In the genomic region with DNA sequence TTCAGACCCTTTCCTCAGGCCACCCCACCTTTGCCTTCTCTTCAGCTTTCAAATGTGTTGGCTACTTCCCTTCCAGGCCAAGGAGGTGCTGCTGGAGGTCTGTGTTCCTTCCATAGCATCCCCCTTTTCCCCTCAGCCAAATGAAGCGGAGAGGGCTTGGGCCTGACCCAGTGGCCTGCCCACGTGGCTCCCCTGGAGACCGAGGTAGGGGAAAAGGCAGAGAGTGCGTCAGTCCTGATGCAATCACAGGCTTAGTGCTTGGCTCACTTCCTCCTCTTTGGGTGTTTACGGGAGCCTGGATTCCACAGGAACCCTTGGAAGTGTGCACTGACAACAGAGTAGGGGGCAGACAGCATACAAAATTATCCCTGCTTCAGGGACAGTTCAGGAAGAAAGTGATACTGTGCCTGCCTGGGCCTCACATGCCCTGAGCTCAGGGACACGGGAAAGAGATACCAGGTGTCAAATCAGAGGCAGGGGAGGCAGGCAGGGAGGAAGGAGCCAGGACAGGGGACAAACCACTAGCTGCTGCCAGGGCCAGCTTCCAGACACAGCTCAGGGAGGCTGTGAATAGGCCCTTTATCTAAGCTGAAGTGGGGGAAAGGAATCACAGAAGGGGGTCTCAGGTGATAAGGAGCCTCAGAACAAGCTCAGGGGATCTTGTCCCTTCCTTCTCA, we compare ENCODE assay signal across 8 cellular contexts. TPM values are rescaled to one million over a fixed set of nuclear protein-coding genes. Genes with fewer than 3 reads are reported as not detected.
DNase-seq lines count a peak whose midpoint lies in the region; FAIRE-seq and TF ChIP-seq lines count a peak whose summit lies in the region.

No MANE protein-coding gene starts in this region.

- TF ChIP-seq CTCF in foreskin fibroblast (IDR thresholded peaks at IDR 0.05; ENCODE audit: low read depth, low read length) (no peak), D721Med (IDR thresholded peaks at IDR 0.05; ENCODE audit: insufficient read depth, missing control alignments) (no peak), BE2C (IDR thresholded peaks at IDR 0.05; ENCODE audit: low read depth, low read length) (no peak)

- H3K9me3 ChIP-seq in BE2C: no peaks in the 10 kb centered on the region

- H3K36me3 Mint-ChIP-seq in activated naive CD4-positive, alpha-beta T cell treated with anti-CD3 and anti-CD28 coated beads, Interleukin-2, amount 10 ng/mL, durations not matched to agents 7 days and 5 days: no peaks in the 10 kb centered on the region
- H3K36me3 Mint-ChIP-seq in activated CD4-positive, alpha-beta memory T cell treated with anti-CD3 and anti-CD28 coated beads for 36 hours: no peaks in the 10 kb centered on the region

- POLR2A ChIA-PET in activated CD4-positive, alpha-beta memory T cell treated with anti-CD3 and anti-CD28 coated beads for 36 hours (lab: Charles Lee): interaction anchor here (0.8 to 5.9 kb wide), 3 partner anchors 13 to 22 kb away, joined by 3 to 130 read pairs (median 3); a partner anchor contains a TSS

- no peak for DNase-seq in activated naive CD4-positive, alpha-beta T cell treated with anti-CD3 and anti-CD28 coated beads, Interleukin-2, amount 10 ng/mL, durations not matched to agents 7 days and 5 days
- DNase-seq in activated naive CD4-positive, alpha-beta T cell treated with anti-CD3 and anti-CD28 coated beads, Interleukin-2, amount 50 U/mL, for 16 hours: no peak
- DNase-seq in activated CD4-positive, alpha-beta memory T cell treated with anti-CD3 and anti-CD28 coated beads for 36 hours: peak; percentile 43
- DNase-seq in foreskin fibroblast (peak; percentile 90 to 92), non-pigmented ciliary epithelial cell (ENCODE audit: low read depth) (peak; percentile 93), D721Med (ENCODE audit: insufficient read length, low spot score) (no peak), BE2C (no peak)
- no peak for DNase-seq in central memory CD4-positive, alpha-beta T cell

- no peak overlapping the region for H3K4me3 Mint-ChIP-seq in activated naive CD4-positive, alpha-beta T cell treated with anti-CD3 and anti-CD28 coated beads, Interleukin-2, amount 10 ng/mL, durations not matched to agents 7 days and 5 days
- peak overlapping the region; percentile 6 for H3K4me3 Mint-ChIP-seq in activated CD4-positive, alpha-beta memory T cell treated with anti-CD3 and anti-CD28 coated beads for 36 hours

- H3K27me3 ChIP-seq in BE2C: no peaks in the 10 kb centered on the region

- peaks cover 57% of the 10 kb centered on the region for H3K4me1 Mint-ChIP-seq in activated naive CD4-positive, alpha-beta T cell treated with anti-CD3 and anti-CD28 coated beads, Interleukin-2, amount 10 ng/mL, durations not matched to agents 7 days and 5 days
- H3K4me1 Mint-ChIP-seq in activated CD4-positive, alpha-beta memory T cell treated with anti-CD3 and anti-CD28 coated beads for 36 hours (ENCODE audit: low read depth): peaks cover 57% of the 10 kb centered on the region

- H3K27ac Mint-ChIP-seq in activated naive CD4-positive, alpha-beta T cell treated with anti-CD3 and anti-CD28 coated beads, Interleukin-2, amount 10 ng/mL, durations not matched to agents 7 days and 5 days: peak overlapping the region; percentile 68
- peak overlapping the region; percentile 78 for H3K27ac Mint-ChIP-seq in activated CD4-positive, alpha-beta memory T cell treated with anti-CD3 and anti-CD28 coated beads for 36 hours

- H3K4me1 ChIP-seq in BE2C: no peaks in the 10 kb centered on the region

- no peak for FAIRE-seq in D721Med (lab: Jason Lieb, UNC)

- no peaks in the 10 kb centered on the region for H3K36me3 ChIP-seq in BE2C

- no peak overlapping the region for H3K4me3 ChIP-seq in foreskin fibroblast (ENCODE audit: low read depth in 1 of 2, low read length in 2 of 2)
- H3K4me3 ChIP-seq in BE2C (ENCODE audit: low read depth, low read length): no peak overlapping the region

- CTCF ChIA-PET in activated naive CD4-positive, alpha-beta T cell treated with anti-CD3 and anti-CD28 coated beads, Interleukin-2, amount 10 ng/mL, durations not matched to agents 7 days and 5 days (lab: Charles Lee): interaction anchor here (1.4 to 15.3 kb wide), 6 partner anchors 9 to 139 kb away, joined by 4 to 410 read pairs (median 8); a partner anchor contains a TSS
- CTCF ChIA-PET in activated CD4-positive, alpha-beta memory T cell treated with anti-CD3 and anti-CD28 coated beads for 36 hours (lab: Charles Lee): interaction anchor here (0.9 to 16.0 kb wide), 6 partner anchors 10 to 165 kb away, joined by 3 to 487 read pairs (median 20); a partner anchor contains a TSS

- no peaks in the 10 kb centered on the region for H3K9me3 Mint-ChIP-seq in activated naive CD4-positive, alpha-beta T cell treated with anti-CD3 and anti-CD28 coated beads, Interleukin-2, amount 10 ng/mL, durations not matched to agents 7 days and 5 days
- H3K9me3 Mint-ChIP-seq in activated CD4-positive, alpha-beta memory T cell treated with anti-CD3 and anti-CD28 coated beads for 36 hours: no peaks in the 10 kb centered on the region

- H3K27me3 Mint-ChIP-seq in activated naive CD4-positive, alpha-beta T cell treated with anti-CD3 and anti-CD28 coated beads, Interleukin-2, amount 10 ng/mL, durations not matched to agents 7 days and 5 days: no peaks in the 10 kb centered on the region
- H3K27me3 Mint-ChIP-seq in activated CD4-positive, alpha-beta memory T cell treated with anti-CD3 and anti-CD28 coated beads for 36 hours: no peaks in the 10 kb centered on the region

- intact Hi-C loops in activated CD4-positive, alpha-beta memory T cell treated with anti-CD3 and anti-CD28 coated beads for 36 hours (cut with micrococcal nuclease): no loop called here

RNA-seq across cellular contexts. Expression of a gene that starts 16.6 kb away (rescaled TPM):
- 100 to 1,000 TPM; 275 to 285 TPM for total RNA-seq in activated CD4-positive, alpha-beta memory T cell treated with anti-CD3 and anti-CD28 coated beads for 36 hours
- polyA plus RNA-seq in BE2C (2012; ENCODE audit: insufficient read depth, insufficient read length, low read depth): 41.8 TPM

RNA-seq across cellular contexts. Expression of a gene that starts 58.9 kb away (rescaled TPM):
- total RNA-seq in activated CD4-positive, alpha-beta memory T cell treated with anti-CD3 and anti-CD28 coated beads for 36 hours: 100 to 1,000 TPM; 200 to 203 TPM
- polyA plus RNA-seq in BE2C (2012; ENCODE audit: insufficient read depth, insufficient read length, low read depth): 104 TPM

Comparison
In these comparisons a context has a peak if more than half of its experiments do, and no peak if none do; other contexts are left out.
1. DNase-seq: peak in activated CD4-positive, alpha-beta memory T cell treated with anti-CD3 and anti-CD28 coated beads for 36 hours (single experiment), foreskin fibroblast (2 of 2) and non-pigmented ciliary epithelial cell (single experiment); none in activated naive CD4-positive, alpha-beta T cell treated with anti-CD3 and anti-CD28 coated beads, Interleukin-2, amount 10 ng/mL, durations not matched to agents 7 days and 5 days (single experiment), activated naive CD4-positive, alpha-beta T cell treated with anti-CD3 and anti-CD28 coated beads, Interleukin-2, amount 50 U/mL, for 16 hours (single experiment), central memory CD4-positive, alpha-beta T cell (single experiment), D721Med (single experiment) and BE2C (single experiment).